ENCODE assay signal across 36 cellular contexts in genomic region chr18:46720521-46720920, GRCh38. TPM values are rescaled to one million over a fixed set of nuclear protein-coding genes. Genes with fewer than 3 reads are reported as not detected.
"Had no signal": no experiment of that assay in that cellular context is flagged by ENCODE, and none has a peak within 500 bp of the region (broad histone marks: within the 10 kb centered on the region; RNA-seq: fewer than 3 reads in every experiment).

No MANE protein-coding gene starts in this region.

- H3K9me3 Mint-ChIP-seq: activated CD4-positive, alpha-beta T cell treated with anti-CD3 and anti-CD28 coated beads, Interleukin-2, amount 10 ng/mL, durations not matched to agents 7 days and 5 days; activated naive CD4-positive, alpha-beta T cell treated with anti-CD3 and anti-CD28 coated beads for 36 hours; activated naive CD4-positive, alpha-beta T cell treated with anti-CD3 and anti-CD28 coated beads, Interleukin-2, amount 50 U/mL, for 72 hours; activated T-cell treated with anti-CD3 and anti-CD28 coated beads, Interleukin-2, amount 50 U/mL, for 4 hours; activated T-helper 1 cell treated with anti-CD3 and anti-CD28 coated beads, Interleukin-12 subunit alpha, Interleukin-12 subunit beta, Interleukin-2, Interleukin-4 antibody, amounts not matched to agents 30 ng/mL and 10 ng/mL and 1 ng/mL, durations not matched to agents 14 hours and 24 hours and 36 hours; WTC11 had no signal

- H3K4me1 ChIP-seq: body of pancreas, breast epithelium, Peyer's patch had no signal

- ATAC-seq: activated CD4-positive, alpha-beta T cell treated with anti-CD3 and anti-CD28 coated beads for 36 hours; activated CD4-positive, CD25-positive, alpha-beta regulatory T cell treated with anti-CD3 and anti-CD28 coated beads, Interleukin-2, amount 50 U/mL, for 24 hours; activated naive CD4-positive, alpha-beta T cell treated with anti-CD3 and anti-CD28 coated beads, Interleukin-2, amount 50 U/mL, for 72 hours; activated T-cell treated with anti-CD3 and anti-CD28 coated beads, Interleukin-2, amount 50 U/mL, for 4 hours; PC-3; WTC11 had no signal

- H3K4me3 ChIP-seq: adrenal gland, body of pancreas, breast epithelium, Peyer's patch had no signal

- DNase-seq: activated CD4-positive, alpha-beta T cell treated with anti-CD3 and anti-CD28 coated beads for 36 hours; activated CD4-positive, alpha-beta T cell treated with anti-CD3 and anti-CD28 coated beads, Interleukin-2, amount 10 ng/mL, durations not matched to agents 7 days and 5 days; activated CD4-positive, alpha-beta T cell treated with anti-CD3 and anti-CD28 coated beads, Interleukin-2, amount 50 U/mL, for 48 hours; activated CD8-positive, alpha-beta memory T cell treated with anti-CD3 and anti-CD28 coated beads, Interleukin-2, amount 50 U/mL, for 4 hours; activated gamma-delta T cell treated with Interleukin-2 at 50 U/mL for 16 hours; activated naive CD4-positive, alpha-beta T cell treated with anti-CD3 and anti-CD28 coated beads for 36 hours; activated T-cell treated with anti-CD3 and anti-CD28 coated beads for 4 hours; activated T-cell treated with anti-CD3 and anti-CD28 coated beads, Interleukin-2, amount 50 U/mL, for 4 hours; adrenal gland; body of pancreas; Kasumi-1; KG1; MM.1S; MV-4-11; NCI-H1092; NCI-H1436 treated with DMSO at 0.1 percent for 48 hours; NCI-H1694 treated with DMSO at 0.1 percent for 48 hours; NCI-H2029; NCI-H510A; NCI-H526; NCI-H748 treated with DMSO at 0.1 percent for 48 hours; NK-92 treated with Interleukin-12 subunit alpha and Interleukin-12 subunit beta, amount 100 ng/mL, for 24 hours; PC-3; Right ventricle myocardium superior; SW 1271; T-helper 1 cell; T1000 had no signal

- H3K27ac Mint-ChIP-seq: activated CD4-positive, alpha-beta T cell treated with anti-CD3 and anti-CD28 coated beads for 36 hours; activated CD4-positive, alpha-beta T cell treated with anti-CD3 and anti-CD28 coated beads, Interleukin-2, amount 10 ng/mL, durations not matched to agents 7 days and 5 days; activated naive CD4-positive, alpha-beta T cell treated with anti-CD3 and anti-CD28 coated beads for 36 hours; activated naive CD4-positive, alpha-beta T cell treated with anti-CD3 and anti-CD28 coated beads, Interleukin-2, amount 50 U/mL, for 72 hours; activated T-helper 1 cell treated with anti-CD3 and anti-CD28 coated beads, Interleukin-12 subunit alpha, Interleukin-12 subunit beta, Interleukin-2, Interleukin-4 antibody, amounts not matched to agents 30 ng/mL and 10 ng/mL and 1 ng/mL, durations not matched to agents 14 hours and 24 hours and 36 hours; WTC11 had no signal

- FAIRE-seq: astrocyte, TTC549 had no signal

- H3K9me3 ChIP-seq: adrenal gland, body of pancreas, breast epithelium, Peyer's patch had no signal

- H3K4me3 Mint-ChIP-seq: activated CD4-positive, alpha-beta T cell treated with anti-CD3 and anti-CD28 coated beads for 36 hours; activated CD4-positive, alpha-beta T cell treated with anti-CD3 and anti-CD28 coated beads, Interleukin-2, amount 10 ng/mL, durations not matched to agents 7 days and 5 days; activated naive CD4-positive, alpha-beta T cell treated with anti-CD3 and anti-CD28 coated beads for 36 hours; activated T-cell treated with anti-CD3 and anti-CD28 coated beads, Interleukin-2, amount 50 U/mL, for 4 hours; activated T-helper 1 cell treated with anti-CD3 and anti-CD28 coated beads, Interleukin-12 subunit alpha, Interleukin-12 subunit beta, Interleukin-2, Interleukin-4 antibody, amounts not matched to agents 30 ng/mL and 10 ng/mL and 1 ng/mL, durations not matched to agents 14 hours and 24 hours and 36 hours; WTC11 had no signal

- H3K27ac ChIP-seq: adrenal gland, body of pancreas, breast epithelium, Peyer's patch had no signal

- H3K36me3 ChIP-seq: adrenal gland, breast epithelium, Peyer's patch had no signal

- H3K4me1 Mint-ChIP-seq: activated CD4-positive, alpha-beta T cell treated with anti-CD3 and anti-CD28 coated beads for 36 hours; activated CD4-positive, alpha-beta T cell treated with anti-CD3 and anti-CD28 coated beads, Interleukin-2, amount 10 ng/mL, durations not matched to agents 7 days and 5 days had no signal

- H3K27me3 ChIP-seq: adrenal gland, body of pancreas, breast epithelium, Peyer's patch had no signal

- H3K36me3 Mint-ChIP-seq: activated naive CD4-positive, alpha-beta T cell treated with anti-CD3 and anti-CD28 coated beads, Interleukin-2, amount 50 U/mL, for 72 hours; WTC11 had no signal

RNA-seq across cellular contexts. Expression of gene ST8SIA5, which starts 36.3 kb away (rescaled TPM):
- total RNA-seq: activated CD4-positive, alpha-beta T cell treated with anti-CD3 and anti-CD28 coated beads for 36 hours; activated naive CD4-positive, alpha-beta T cell treated with anti-CD3 and anti-CD28 coated beads for 36 hours; activated T-helper 1 cell treated with anti-CD3 and anti-CD28 coated beads, Interleukin-12 subunit alpha, Interleukin-12 subunit beta, Interleukin-2, Interleukin-4 antibody, amounts not matched to agents 30 ng/mL and 10 ng/mL and 1 ng/mL, durations not matched to agents 14 hours and 24 hours and 36 hours; T-helper 2 cell treated with Interferon-gamma antibody and Interleukin-4, amounts not matched to agents 100 ng/mL and 5 ng/mL, for 36 hours had no signal
